In genomic region chr3:99638244-99638948, GRCh38 we compare ENCODE assay signal across 8 cellular contexts. TPM values are rescaled to one million over a fixed set of nuclear protein-coding genes. Genes with fewer than 3 reads are reported as not detected.
A peak's percentile ranks its signal among the peaks of the same experiment; 100 is the strongest.
DNase-seq lines count a peak whose midpoint lies in the region; ATAC-seq, FAIRE-seq and TF ChIP-seq lines count a peak whose summit lies in the region.

TSS of gene COL8A1 (plus strand) at chr3:99638594. CDS start at chr3:99790683, 152,089 bp downstream.

- peak within 1 kb of the TSS; percentile 88 for H3K9ac ChIP-seq in keratinocyte (ENCODE audit: control insufficient read depth, extremely low read depth, insufficient read depth, low read length)

- H2AFZ ChIP-seq in keratinocyte (ENCODE audit: control insufficient read depth, low read length) = peak within 1 kb of the TSS; percentile 76

- H3K4me1 ChIP-seq in keratinocyte (ENCODE audit: control insufficient read depth, extremely low read depth, insufficient read depth, low read length) = peaks cover 27% of the 10 kb centered on the region

- H4K20me1 ChIP-seq in keratinocyte (ENCODE audit: control insufficient read depth, extremely low read depth, insufficient read depth, low read length) = no peaks in the 10 kb centered on the region

- no peaks in the 10 kb centered on the region for H3K9me3 ChIP-seq in keratinocyte (ENCODE audit: control insufficient read depth, low read depth, low read length)

- peaks cover 0 to 3% of the 10 kb centered on the region in 2 experiments for H3K36me3 ChIP-seq in keratinocyte (ENCODE audit: control insufficient read depth in 2 of 2, extremely low read depth in 1 of 2, insufficient read depth in 2 of 2, low read length in 2 of 2)

- H3K36me3 Mint-ChIP-seq in activated naive CD4-positive, alpha-beta T cell treated with anti-CD3 and anti-CD28 coated beads, Interleukin-2, amount 50 U/mL, for 24 hours = no peaks in the 10 kb centered on the region
- H3K36me3 Mint-ChIP-seq in activated naive CD4-positive, alpha-beta T cell treated with anti-CD3 and anti-CD28 coated beads, Interleukin-2, amount 50 U/mL, for 72 hours = peaks cover 0 to 20% of the 10 kb centered on the region in 2 donors
- no peaks in the 10 kb centered on the region for H3K36me3 Mint-ChIP-seq in brain

- TF ChIP-seq CTCF in brain (conservative IDR thresholded peaks at IDR 0.05) (no peak), keratinocyte (optimal IDR thresholded peaks at IDR 0.05 in 1 of 3, IDR thresholded peaks at IDR 0.05 in 1 of 3, conservative IDR thresholded peaks at IDR 0.05 in 1 of 3; ENCODE audit: extremely low read depth in 1 of 3, insufficient read depth in 2 of 3, low read length in 3 of 3) (no peak)

- FAIRE-seq in keratinocyte (lab: Jason Lieb, UNC) = peak; percentile 73

- H3K27me3 Mint-ChIP-seq in activated naive CD4-positive, alpha-beta T cell treated with anti-CD3 and anti-CD28 coated beads, Interleukin-2, amount 50 U/mL, for 24 hours = peaks cover 45% of the 10 kb centered on the region
- H3K27me3 Mint-ChIP-seq in brain = peaks cover 69% of the 10 kb centered on the region
- peaks cover 81% of the 10 kb centered on the region for H3K27me3 Mint-ChIP-seq in stimulated activated naive CD8-positive, alpha-beta T cell treated with anti-CD3 and anti-CD28 coated beads, Interleukin-15, amount 100 ng/mL, for 72 hours

- no peak for DNase-seq in activated naive CD4-positive, alpha-beta T cell treated with anti-CD3 and anti-CD28 coated beads, Interleukin-2, amount 50 U/mL, for 72 hours (ENCODE audit: low spot score in 2 of 2)
- peak; percentile 35 for DNase-seq in keratinocyte (ENCODE audit: low read depth, low spot score)
- DNase-seq in stimulated activated naive CD8-positive, alpha-beta T cell treated with anti-CD3 and anti-CD28 coated beads, Interleukin-15, amount 100 ng/mL, for 72 hours = no peak
- no peak for DNase-seq in SHP77 (lab: John Stamatoyannopoulos, UW)

- H3K4me2 ChIP-seq in keratinocyte (ENCODE audit: control insufficient read depth, extremely low read depth, insufficient read depth, low read depth, low read length) = peak within 1 kb of the TSS; percentile 99

- no peak within 1 kb of the TSS for H3K27ac Mint-ChIP-seq in activated naive CD4-positive, alpha-beta T cell treated with anti-CD3 and anti-CD28 coated beads, Interleukin-2, amount 50 U/mL, for 24 hours
- no peak within 1 kb of the TSS for H3K27ac Mint-ChIP-seq in activated naive CD4-positive, alpha-beta T cell treated with anti-CD3 and anti-CD28 coated beads, Interleukin-2, amount 50 U/mL, for 72 hours
- peak within 1 kb of the TSS in 2 of 5 experiments; percentile 3 to 39 for H3K27ac Mint-ChIP-seq in brain
- H3K27ac Mint-ChIP-seq in stimulated activated naive CD8-positive, alpha-beta T cell treated with anti-CD3 and anti-CD28 coated beads, Interleukin-15, amount 100 ng/mL, for 72 hours = peak within 1 kb of the TSS; percentile 11 to 22

- peak within 1 kb of the TSS; percentile 47 for H3K4me3 Mint-ChIP-seq in activated naive CD4-positive, alpha-beta T cell treated with anti-CD3 and anti-CD28 coated beads, Interleukin-2, amount 50 U/mL, for 24 hours
- peak within 1 kb of the TSS; percentile 83 to 89 (median 84) for H3K4me3 Mint-ChIP-seq in brain
- H3K4me3 Mint-ChIP-seq in stimulated activated naive CD8-positive, alpha-beta T cell treated with anti-CD3 and anti-CD28 coated beads, Interleukin-15, amount 100 ng/mL, for 72 hours = peak within 1 kb of the TSS; percentile 49 to 54

- H3K79me2 ChIP-seq in keratinocyte (ENCODE audit: control insufficient read depth, insufficient read depth, low read length) = peaks cover 49% of the 10 kb centered on the region

- ATAC-seq in activated naive CD4-positive, alpha-beta T cell treated with anti-CD3 and anti-CD28 coated beads, Interleukin-2, amount 50 U/mL, for 72 hours = no peak
- ATAC-seq in stimulated activated naive CD8-positive, alpha-beta T cell treated with anti-CD3 and anti-CD28 coated beads, Interleukin-15, amount 100 ng/mL, for 72 hours = no peak
- no peak for ATAC-seq in GM21390 (IDR thresholded peaks at IDR 0.05; ENCODE audit: unreplicated experiment)
- ATAC-seq in HG03045 (IDR thresholded peaks at IDR 0.05; ENCODE audit: unreplicated experiment) = no peak

- dilution Hi-C loops in keratinocyte (cut with MboI; ENCODE audit: extremely low pct_ligation_motif_present, low sequenced_read_pairs) = no loop called here

- H3K27me3 ChIP-seq in keratinocyte (ENCODE audit: control insufficient read depth, extremely low read depth, insufficient read depth, low read length) = no peaks in the 10 kb centered on the region

- no peaks in the 10 kb centered on the region for H3K9me1 ChIP-seq in keratinocyte (ENCODE audit: control insufficient read depth, extremely low read depth, insufficient read depth, low read length)

- peak within 1 kb of the TSS; percentile 93 for H3K27ac ChIP-seq in keratinocyte (ENCODE audit: control insufficient read depth, insufficient read depth, low read length)

- no peaks in the 10 kb centered on the region for H3K9me3 Mint-ChIP-seq in activated naive CD4-positive, alpha-beta T cell treated with anti-CD3 and anti-CD28 coated beads, Interleukin-2, amount 50 U/mL, for 24 hours
- H3K9me3 Mint-ChIP-seq in activated naive CD4-positive, alpha-beta T cell treated with anti-CD3 and anti-CD28 coated beads, Interleukin-2, amount 50 U/mL, for 72 hours = no peaks in the 10 kb centered on the region
- H3K9me3 Mint-ChIP-seq in brain = no peaks in the 10 kb centered on the region
- H3K9me3 Mint-ChIP-seq in stimulated activated naive CD8-positive, alpha-beta T cell treated with anti-CD3 and anti-CD28 coated beads, Interleukin-15, amount 100 ng/mL, for 72 hours = no peaks in the 10 kb centered on the region

- peak within 1 kb of the TSS; percentile 54 to 94 (median 88) for H3K4me3 ChIP-seq in keratinocyte (ENCODE audit: control insufficient read depth in 2 of 3, extremely low read depth in 1 of 3, insufficient read depth in 2 of 3, low read depth in 1 of 3, low read length in 3 of 3)

- peaks cover 18% of the 10 kb centered on the region for H3K4me1 Mint-ChIP-seq in activated naive CD4-positive, alpha-beta T cell treated with anti-CD3 and anti-CD28 coated beads, Interleukin-2, amount 50 U/mL, for 24 hours
- H3K4me1 Mint-ChIP-seq in brain = peaks cover 27% of the 10 kb centered on the region
- H3K4me1 Mint-ChIP-seq in stimulated activated naive CD8-positive, alpha-beta T cell treated with anti-CD3 and anti-CD28 coated beads, Interleukin-15, amount 100 ng/mL, for 72 hours = peaks cover 16% of the 10 kb centered on the region

RNA-seq across cellular contexts. Expression of gene COL8A1, which starts in this region (rescaled TPM):
- under 1 TPM in 1 of 2 donors, not detected in 1; 0.07 TPM for total RNA-seq in activated naive CD4-positive, alpha-beta T cell treated with anti-CD3 and anti-CD28 coated beads, Interleukin-2, amount 50 U/mL, for 72 hours
- 1.4 TPM for polyA plus RNA-seq in brain (ENCODE audit: insufficient read depth, low read depth, low replicate concordance)
- 98.8 to 180 TPM (median 102 TPM) in 3 replicates for polyA plus RNA-seq in keratinocyte
- 12.5 TPM for polyA plus RNA-seq in keratinocyte (2011; ENCODE audit: low read depth)
- 27.9 and 31.0 TPM in 2 replicates for polyA plus RNA-seq in keratinocyte (2011; cell fraction: cytosol; rRNA removed)
- polyA plus RNA-seq in keratinocyte (2011; cell fraction: nucleus; rRNA removed) = 202 and 239 TPM in 2 replicates
- 18.4 and 115 TPM in 2 replicates for polyA plus RNA-seq in keratinocyte (2012; ENCODE audit: low replicate concordance)
- polyA minus RNA-seq in keratinocyte = 199 to 251 TPM (median 214 TPM) in 3 replicates
- 59.1 TPM for polyA minus RNA-seq in keratinocyte (2011; cell fraction: cytosol; rRNA and poly(A)+ RNA removed)
- 197 and 453 TPM in 2 replicates for polyA minus RNA-seq in keratinocyte (2011; cell fraction: nucleus; rRNA and poly(A)+ RNA removed)

Comparison
In these comparisons a context has a peak if more than half of its experiments do, and no peak if none do; other contexts are left out.
1. H3K27ac Mint-ChIP-seq: peak in stimulated activated naive CD8-positive, alpha-beta T cell treated with anti-CD3 and anti-CD28 coated beads, Interleukin-15, amount 100 ng/mL, for 72 hours (2 of 2); none in activated naive CD4-positive, alpha-beta T cell treated with anti-CD3 and anti-CD28 coated beads, Interleukin-2, amount 50 U/mL, for 24 hours (single experiment) and activated naive CD4-positive, alpha-beta T cell treated with anti-CD3 and anti-CD28 coated beads, Interleukin-2, amount 50 U/mL, for 72 hours (0 of 2).
2. Peak in every context shown above with its lines, with median percentiles within 50 percentile points of each other: H3K4me3 Mint-ChIP-seq.